Comparison of ENCODE assay signal across 3 cellular contexts in the genomic region with DNA sequence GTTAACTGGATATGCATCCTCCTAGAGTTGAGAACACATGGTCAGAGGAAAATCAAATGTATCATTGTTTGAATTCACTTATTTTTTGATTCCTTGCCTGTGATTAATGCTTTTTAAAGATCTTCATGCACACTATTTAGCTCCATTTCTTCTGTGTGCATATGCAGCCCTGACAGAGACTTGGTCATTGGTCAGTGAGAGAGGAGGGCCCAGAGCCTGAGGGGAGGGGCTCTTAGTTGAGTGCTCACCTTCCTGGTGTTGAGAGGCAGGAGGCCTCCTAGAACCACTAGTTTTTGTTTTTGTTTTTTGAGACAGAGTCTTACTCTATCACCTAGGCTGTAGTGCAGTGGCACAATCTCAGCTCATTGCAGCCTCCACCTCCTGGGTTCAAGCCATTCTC.
TF ChIP-seq lines count a peak whose summit lies in the region.

No MANE protein-coding gene starts in this region.

TF ChIP-seq in GM23338, 12 proteins besides CTCF, POLR2A, EP300 and RAD21 (continues in another document):
- no peak for TF ChIP-seq EZH2 (IDR thresholded peaks at IDR 0.05; ENCODE audit: low read depth, unreplicated experiment)
- no peak for TF ChIP-seq NANOG (IDR thresholded peaks at IDR 0.05; ENCODE audit: borderline replicate concordance)
- TF ChIP-seq ZNF331 (CRISPR knock-in tag; IDR thresholded peaks at IDR 0.05; ENCODE audit: low read depth) = no peak
- TF ChIP-seq POLR2AphosphoS5 (IDR thresholded peaks at IDR 0.05; ENCODE audit: low read depth) = no peak
- TF ChIP-seq, protein P1, sequence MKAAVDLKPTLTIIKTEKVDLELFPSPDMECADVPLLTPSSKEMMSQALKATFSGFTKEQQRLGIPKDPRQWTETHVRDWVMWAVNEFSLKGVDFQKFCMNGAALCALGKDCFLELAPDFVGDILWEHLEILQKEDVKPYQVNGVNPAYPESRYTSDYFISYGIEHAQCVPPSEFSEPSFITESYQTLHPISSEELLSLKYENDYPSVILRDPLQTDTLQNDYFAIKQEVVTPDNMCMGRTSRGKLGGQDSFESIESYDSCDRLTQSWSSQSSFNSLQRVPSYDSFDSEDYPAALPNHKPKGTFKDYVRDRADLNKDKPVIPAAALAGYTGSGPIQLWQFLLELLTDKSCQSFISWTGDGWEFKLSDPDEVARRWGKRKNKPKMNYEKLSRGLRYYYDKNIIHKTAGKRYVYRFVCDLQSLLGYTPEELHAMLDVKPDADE (IDR thresholded peaks at IDR 0.05) = no peak
- no peak for TF ChIP-seq ZNF114 (CRISPR knock-in tag; IDR thresholded peaks at IDR 0.05)
- TF ChIP-seq CREB1 (CRISPR knock-in tag; IDR thresholded peaks at IDR 0.05; ENCODE audit: low read depth) = no peak
- TF ChIP-seq JUNB (IDR thresholded peaks at IDR 0.05; ENCODE audit: unreplicated experiment) = no peak

TF ChIP-seq in K562, 482 proteins besides CTCF, POLR2A, EP300 and RAD21 (continues in another document):
- TF ChIP-seq HDAC8 (tag; IDR thresholded peaks at IDR 0.05) (no peak), U2AF2 (optimal IDR thresholded peaks at IDR 0.05; ENCODE audit: low read depth, low read length) (no peak), FOXP4 (CRISPR knock-in tag; IDR thresholded peaks at IDR 0.05; ENCODE audit: borderline replicate concordance) (no peak), ZKSCAN3 (CRISPR knock-in tag; IDR thresholded peaks at IDR 0.05) (no peak), ARHGAP35 (IDR thresholded peaks at IDR 0.05; ENCODE audit: partially characterized antibody) (no peak), HLTF (IDR thresholded peaks at IDR 0.05) (no peak), E2F6 (IDR thresholded peaks at IDR 0.05; ENCODE audit: borderline replicate concordance in 1 of 2, extremely low read depth in 1 of 2, insufficient read depth in 1 of 2, insufficient read length in 1 of 2, low read depth in 1 of 2, low read length in 1 of 2, poor library complexity in 1 of 2, severe bottlenecking in 1 of 2) (no peak), TBL1XR1 (IDR thresholded peaks at IDR 0.05; ENCODE audit: low read length in 2 of 2) (no peak), STAT6 (CRISPR knock-in tag; IDR thresholded peaks at IDR 0.05) (no peak), ZFP36 (IDR thresholded peaks at IDR 0.05; ENCODE audit: low read depth, low read length, partially characterized antibody) (no peak), ZNF143 (CRISPR knock-in tag; IDR thresholded peaks at IDR 0.05) (no peak)
- TF ChIP-seq, protein P2, sequence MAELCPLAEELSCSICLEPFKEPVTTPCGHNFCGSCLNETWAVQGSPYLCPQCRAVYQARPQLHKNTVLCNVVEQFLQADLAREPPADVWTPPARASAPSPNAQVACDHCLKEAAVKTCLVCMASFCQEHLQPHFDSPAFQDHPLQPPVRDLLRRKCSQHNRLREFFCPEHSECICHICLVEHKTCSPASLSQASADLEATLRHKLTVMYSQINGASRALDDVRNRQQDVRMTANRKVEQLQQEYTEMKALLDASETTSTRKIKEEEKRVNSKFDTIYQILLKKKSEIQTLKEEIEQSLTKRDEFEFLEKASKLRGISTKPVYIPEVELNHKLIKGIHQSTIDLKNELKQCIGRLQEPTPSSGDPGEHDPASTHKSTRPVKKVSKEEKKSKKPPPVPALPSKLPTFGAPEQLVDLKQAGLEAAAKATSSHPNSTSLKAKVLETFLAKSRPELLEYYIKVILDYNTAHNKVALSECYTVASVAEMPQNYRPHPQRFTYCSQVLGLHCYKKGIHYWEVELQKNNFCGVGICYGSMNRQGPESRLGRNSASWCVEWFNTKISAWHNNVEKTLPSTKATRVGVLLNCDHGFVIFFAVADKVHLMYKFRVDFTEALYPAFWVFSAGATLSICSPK (IDR thresholded peaks at IDR 0.05; ENCODE audit: borderline replicate concordance) = no peak
- TF ChIP-seq, protein P3, sequence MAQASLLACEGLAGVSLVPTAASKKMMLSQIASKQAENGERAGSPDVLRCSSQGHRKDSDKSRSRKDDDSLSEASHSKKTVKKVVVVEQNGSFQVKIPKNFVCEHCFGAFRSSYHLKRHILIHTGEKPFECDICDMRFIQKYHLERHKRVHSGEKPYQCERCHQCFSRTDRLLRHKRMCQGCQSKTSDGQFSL (CRISPR knock-in tag; IDR thresholded peaks at IDR 0.05) = no peak
- TF ChIP-seq, protein P3 (tag; IDR thresholded peaks at IDR 0.05) = no peak

TF ChIP-seq in GM12891, 5 proteins besides CTCF, POLR2A, EP300 and RAD21:
- TF ChIP-seq PAX5 (IDR thresholded peaks at IDR 0.05; ENCODE audit: insufficient read depth, low read length, severe bottlenecking) = no peak
- no peak for TF ChIP-seq SPI1 (IDR thresholded peaks at IDR 0.05; ENCODE audit: low read depth, low read length)
- no peak for TF ChIP-seq POU2F2 (IDR thresholded peaks at IDR 0.05; ENCODE audit: low read depth, low read length)
- no peak for TF ChIP-seq POLR2AphosphoS5 (IDR thresholded peaks at IDR 0.05; ENCODE audit: low read depth, low read length)
- no peak for TF ChIP-seq TAF1 (IDR thresholded peaks at IDR 0.05; ENCODE audit: low read depth, low read length)
